ENCODE assay signal across 2 cellular contexts in the genomic region with DNA sequence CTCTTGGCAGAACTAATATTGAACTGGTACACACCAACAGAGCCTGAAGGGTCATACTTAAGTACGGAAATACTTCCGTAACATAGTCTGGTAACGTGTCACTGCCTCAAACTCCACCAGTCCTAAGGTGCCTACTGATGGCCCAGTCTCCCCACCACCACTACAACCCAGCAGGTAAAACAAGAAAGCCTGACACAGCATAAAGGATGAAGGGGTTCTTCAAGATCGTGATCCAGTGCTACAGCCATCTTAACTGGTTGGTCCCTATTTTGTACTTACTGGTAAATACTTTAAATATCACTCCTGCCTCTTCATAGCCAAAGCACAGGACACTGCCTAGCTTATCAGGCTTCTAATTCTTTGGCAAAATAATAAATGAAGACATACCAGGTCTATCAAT.
TF ChIP-seq lines count a peak whose summit lies in the region.

No MANE protein-coding gene starts in this region.

TF ChIP-seq in HepG2, 621 proteins besides CTCF, POLR2A, EP300 and RAD21:
- TF ChIP-seq MAFK (conservative IDR thresholded peaks at IDR 0.05 in 1 of 2, IDR thresholded peaks at IDR 0.05 in 1 of 2; ENCODE audit: low read length in 2 of 2): peak; percentile 17 to 54; a peak in 2 of 4 replicates
- no peak for TF ChIP-seq ZNF383 (CRISPR knock-in tag; IDR thresholded peaks at IDR 0.05; ENCODE audit: borderline replicate concordance)

TF ChIP-seq in K562, 482 proteins besides CTCF, POLR2A, EP300 and RAD21:
- TF ChIP-seq ZNF316 (IDR thresholded peaks at IDR 0.05) (peak; percentile 42), ARID2 (IDR thresholded peaks at IDR 0.05) (no peak), SREBF2 (CRISPR knock-in tag; IDR thresholded peaks at IDR 0.05) (no peak)
